1 cellular context compared by ENCODE assay signal in the genomic region with DNA sequence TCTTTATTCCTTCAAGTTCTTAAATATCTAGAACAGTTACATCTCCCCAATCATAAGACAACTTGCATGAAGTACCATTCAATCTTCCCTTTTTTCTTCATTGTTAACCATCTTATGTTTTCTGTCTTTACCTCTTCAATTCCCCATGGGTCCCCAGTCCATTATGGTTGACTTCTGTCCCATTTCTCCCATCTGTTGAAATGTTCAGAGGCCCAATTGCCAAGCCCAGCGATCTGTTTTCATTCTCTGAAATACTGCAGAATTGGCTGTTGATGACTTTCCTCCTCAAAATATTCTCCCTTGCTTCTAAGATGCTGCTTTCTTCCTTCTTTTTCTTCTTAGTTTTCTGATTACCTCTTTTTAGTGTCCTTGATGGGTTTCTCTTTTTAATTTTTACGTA.
TF ChIP-seq lines count a peak whose summit lies in the region.

No MANE protein-coding gene starts in this region.

TF ChIP-seq in WTC11, 78 proteins besides CTCF, POLR2A, EP300 and RAD21:
- TF ChIP-seq, protein P1, sequence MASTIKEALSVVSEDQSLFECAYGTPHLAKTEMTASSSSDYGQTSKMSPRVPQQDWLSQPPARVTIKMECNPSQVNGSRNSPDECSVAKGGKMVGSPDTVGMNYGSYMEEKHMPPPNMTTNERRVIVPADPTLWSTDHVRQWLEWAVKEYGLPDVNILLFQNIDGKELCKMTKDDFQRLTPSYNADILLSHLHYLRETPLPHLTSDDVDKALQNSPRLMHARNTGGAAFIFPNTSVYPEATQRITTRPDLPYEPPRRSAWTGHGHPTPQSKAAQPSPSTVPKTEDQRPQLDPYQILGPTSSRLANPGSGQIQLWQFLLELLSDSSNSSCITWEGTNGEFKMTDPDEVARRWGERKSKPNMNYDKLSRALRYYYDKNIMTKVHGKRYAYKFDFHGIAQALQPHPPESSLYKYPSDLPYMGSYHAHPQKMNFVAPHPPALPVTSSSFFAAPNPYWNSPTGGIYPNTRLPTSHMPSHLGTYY (CRISPR knock-in tag; IDR thresholded peaks at IDR 0.05), result no peak
- TF ChIP-seq, protein P2, sequence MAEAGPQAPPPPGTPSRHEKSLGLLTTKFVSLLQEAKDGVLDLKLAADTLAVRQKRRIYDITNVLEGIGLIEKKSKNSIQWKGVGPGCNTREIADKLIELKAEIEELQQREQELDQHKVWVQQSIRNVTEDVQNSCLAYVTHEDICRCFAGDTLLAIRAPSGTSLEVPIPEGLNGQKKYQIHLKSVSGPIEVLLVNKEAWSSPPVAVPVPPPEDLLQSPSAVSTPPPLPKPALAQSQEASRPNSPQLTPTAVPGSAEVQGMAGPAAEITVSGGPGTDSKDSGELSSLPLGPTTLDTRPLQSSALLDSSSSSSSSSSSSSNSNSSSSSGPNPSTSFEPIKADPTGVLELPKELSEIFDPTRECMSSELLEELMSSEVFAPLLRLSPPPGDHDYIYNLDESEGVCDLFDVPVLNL (CRISPR knock-in tag; IDR thresholded peaks at IDR 0.05; ENCODE audit: borderline replicate concordance, low read depth), result no peak
- TF ChIP-seq, protein P3, sequence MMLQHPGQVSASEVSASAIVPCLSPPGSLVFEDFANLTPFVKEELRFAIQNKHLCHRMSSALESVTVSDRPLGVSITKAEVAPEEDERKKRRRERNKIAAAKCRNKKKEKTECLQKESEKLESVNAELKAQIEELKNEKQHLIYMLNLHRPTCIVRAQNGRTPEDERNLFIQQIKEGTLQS (CRISPR knock-in tag; conservative IDR thresholded peaks at IDR 0.05), result no peak
- TF ChIP-seq ETV6 (CRISPR knock-in tag; IDR thresholded peaks at IDR 0.05) (no peak), SP1 (CRISPR knock-in tag; conservative IDR thresholded peaks at IDR 0.05) (no peak), ZNF263 (CRISPR knock-in tag; IDR thresholded peaks at IDR 0.05; ENCODE audit: low read depth) (no peak), TEAD4 (CRISPR knock-in tag; IDR thresholded peaks at IDR 0.05) (no peak), ZNF138 (CRISPR knock-in tag; conservative IDR thresholded peaks at IDR 0.05) (no peak), RELA (CRISPR knock-in tag; IDR thresholded peaks at IDR 0.05; ENCODE audit: borderline replicate concordance) (no peak), OVOL2 (CRISPR knock-in tag; IDR thresholded peaks at IDR 0.05; ENCODE audit: borderline replicate concordance) (no peak), GTF2I (CRISPR knock-in tag; conservative IDR thresholded peaks at IDR 0.05) (no peak), ESRRA (CRISPR knock-in tag; IDR thresholded peaks at IDR 0.05; ENCODE audit: borderline replicate concordance) (no peak)
- TF ChIP-seq, protein P4, sequence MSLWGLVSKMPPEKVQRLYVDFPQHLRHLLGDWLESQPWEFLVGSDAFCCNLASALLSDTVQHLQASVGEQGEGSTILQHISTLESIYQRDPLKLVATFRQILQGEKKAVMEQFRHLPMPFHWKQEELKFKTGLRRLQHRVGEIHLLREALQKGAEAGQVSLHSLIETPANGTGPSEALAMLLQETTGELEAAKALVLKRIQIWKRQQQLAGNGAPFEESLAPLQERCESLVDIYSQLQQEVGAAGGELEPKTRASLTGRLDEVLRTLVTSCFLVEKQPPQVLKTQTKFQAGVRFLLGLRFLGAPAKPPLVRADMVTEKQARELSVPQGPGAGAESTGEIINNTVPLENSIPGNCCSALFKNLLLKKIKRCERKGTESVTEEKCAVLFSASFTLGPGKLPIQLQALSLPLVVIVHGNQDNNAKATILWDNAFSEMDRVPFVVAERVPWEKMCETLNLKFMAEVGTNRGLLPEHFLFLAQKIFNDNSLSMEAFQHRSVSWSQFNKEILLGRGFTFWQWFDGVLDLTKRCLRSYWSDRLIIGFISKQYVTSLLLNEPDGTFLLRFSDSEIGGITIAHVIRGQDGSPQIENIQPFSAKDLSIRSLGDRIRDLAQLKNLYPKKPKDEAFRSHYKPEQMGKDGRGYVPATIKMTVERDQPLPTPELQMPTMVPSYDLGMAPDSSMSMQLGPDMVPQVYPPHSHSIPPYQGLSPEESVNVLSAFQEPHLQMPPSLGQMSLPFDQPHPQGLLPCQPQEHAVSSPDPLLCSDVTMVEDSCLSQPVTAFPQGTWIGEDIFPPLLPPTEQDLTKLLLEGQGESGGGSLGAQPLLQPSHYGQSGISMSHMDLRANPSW (CRISPR knock-in tag; conservative IDR thresholded peaks at IDR 0.05; ENCODE audit: low read depth), result no peak
- TF ChIP-seq, protein P5, sequence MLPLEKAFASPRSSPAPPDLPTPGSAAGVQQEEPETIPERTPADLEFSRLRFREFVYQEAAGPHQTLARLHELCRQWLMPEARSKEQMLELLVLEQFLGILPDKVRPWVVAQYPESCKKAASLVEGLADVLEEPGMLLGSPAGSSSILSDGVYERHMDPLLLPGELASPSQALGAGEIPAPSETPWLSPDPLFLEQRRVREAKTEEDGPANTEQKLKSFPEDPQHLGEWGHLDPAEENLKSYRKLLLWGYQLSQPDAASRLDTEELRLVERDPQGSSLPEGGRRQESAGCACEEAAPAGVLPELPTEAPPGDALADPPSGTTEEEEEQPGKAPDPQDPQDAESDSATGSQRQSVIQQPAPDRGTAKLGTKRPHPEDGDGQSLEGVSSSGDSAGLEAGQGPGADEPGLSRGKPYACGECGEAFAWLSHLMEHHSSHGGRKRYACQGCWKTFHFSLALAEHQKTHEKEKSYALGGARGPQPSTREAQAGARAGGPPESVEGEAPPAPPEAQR (CRISPR knock-in tag; IDR thresholded peaks at IDR 0.05), result no peak
- TF ChIP-seq, protein P6, sequence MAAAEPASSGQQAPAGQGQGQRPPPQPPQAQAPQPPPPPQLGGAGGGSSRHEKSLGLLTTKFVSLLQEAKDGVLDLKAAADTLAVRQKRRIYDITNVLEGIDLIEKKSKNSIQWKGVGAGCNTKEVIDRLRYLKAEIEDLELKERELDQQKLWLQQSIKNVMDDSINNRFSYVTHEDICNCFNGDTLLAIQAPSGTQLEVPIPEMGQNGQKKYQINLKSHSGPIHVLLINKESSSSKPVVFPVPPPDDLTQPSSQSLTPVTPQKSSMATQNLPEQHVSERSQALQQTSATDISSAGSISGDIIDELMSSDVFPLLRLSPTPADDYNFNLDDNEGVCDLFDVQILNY (CRISPR knock-in tag; IDR thresholded peaks at IDR 0.05), result no peak
- TF ChIP-seq, protein P7, sequence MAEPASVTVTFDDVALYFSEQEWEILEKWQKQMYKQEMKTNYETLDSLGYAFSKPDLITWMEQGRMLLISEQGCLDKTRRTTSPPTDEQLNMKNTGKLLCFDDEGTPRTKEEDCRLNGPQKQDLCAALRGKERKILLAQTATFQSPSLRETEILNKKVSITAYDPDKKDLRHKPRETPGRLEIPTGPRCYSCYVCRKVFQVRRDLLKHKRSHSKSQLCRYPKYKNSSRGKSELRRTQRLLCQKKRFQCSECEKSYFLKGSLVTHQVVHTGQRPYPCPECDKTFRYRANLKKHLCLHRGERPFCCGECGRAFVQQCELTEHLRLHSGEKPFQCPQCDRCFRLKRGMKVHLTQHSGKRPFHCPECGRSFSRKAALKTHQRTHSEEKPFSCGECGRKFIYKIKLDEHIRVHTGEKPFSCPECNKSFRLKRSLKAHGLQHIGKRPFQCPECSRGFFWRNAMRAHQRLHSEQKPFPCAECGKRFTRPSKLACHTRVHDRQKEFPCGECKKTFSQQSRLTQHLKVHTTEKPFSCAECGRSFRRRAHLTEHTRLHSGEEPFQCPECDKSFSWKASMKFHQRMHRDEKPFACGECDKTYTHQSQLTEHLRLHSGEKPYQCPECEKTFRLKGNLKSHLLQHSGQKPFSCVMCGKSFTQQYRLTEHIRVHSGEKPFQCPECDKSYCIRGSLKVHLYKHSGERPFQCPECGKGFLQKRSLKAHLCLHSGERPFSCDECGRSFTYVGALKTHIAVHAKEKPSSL (CRISPR knock-in tag; conservative IDR thresholded peaks at IDR 0.05), result no peak
TF ChIP-seq in WTC11: peak in this region for 0.
